In the genomic region with DNA sequence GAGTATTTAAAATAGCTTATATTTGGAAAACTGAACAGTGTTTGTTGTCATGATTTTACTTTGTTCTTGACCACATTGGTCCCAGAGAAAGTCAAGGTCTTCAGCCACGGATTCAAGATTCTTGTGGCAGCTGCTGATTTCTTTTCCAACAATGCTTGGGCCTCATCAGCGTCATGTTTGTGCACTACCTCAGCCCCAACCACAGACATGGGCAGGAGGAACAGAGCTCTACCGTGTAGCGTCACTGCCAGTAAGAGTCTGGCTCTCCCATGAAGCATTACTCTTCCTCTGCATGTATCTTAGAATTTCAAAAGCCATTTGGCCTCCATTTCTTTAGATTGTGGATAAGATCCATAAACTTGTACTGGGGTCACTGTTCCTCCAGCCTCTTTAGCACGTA, we compare ENCODE assay signal across 21 cellular contexts. TPM values are rescaled to one million over a fixed set of nuclear protein-coding genes. Genes with fewer than 3 reads are reported as not detected.
"Had no signal": no experiment of that assay in that cellular context is flagged by ENCODE, and none has a peak within 500 bp of the region (broad histone marks: within the 10 kb centered on the region; RNA-seq: fewer than 3 reads in every experiment).

No MANE protein-coding gene starts in this region.

RNA-seq across cellular contexts. Expression of a gene that starts 23.1 kb away (rescaled TPM):
- total RNA-seq: heart left ventricle; kidney; left colon; left ventricle myocardium inferior; lower leg skin; lung microvascular endothelial cell; mesenteric fat pad; mucosa of gallbladder; natural killer cell treated with Interleukin-12 subunit alpha and Interleukin-12 subunit beta and Interleukin-15 and Interleukin-18, amount 100 ng/mL, for 72 hours; osteoblast; pancreas; right cardiac atrium; sigmoid colon; skeletal muscle tissue; smooth muscle cell; subcutaneous adipose tissue; suprapubic skin; thoracic aorta; ureter had no signal
- polyA plus RNA-seq: heart left ventricle, immature natural killer cell, neural cell, pancreas, right cardiac atrium, sigmoid colon, smooth muscle cell had no signal
